9 cellular contexts compared by ENCODE assay signal in genomic region chr20:53935353-53936084, GRCh38.
A peak's percentile ranks its signal among the peaks of the same experiment; 100 is the strongest.
DNase-seq lines count a peak whose midpoint lies in the region; ATAC-seq, FAIRE-seq and TF ChIP-seq lines count a peak whose summit lies in the region.
"Had no signal": no experiment of that assay in that cellular context is flagged by ENCODE, and none has a peak within 500 bp of the region (broad histone marks: within the 10 kb centered on the region; RNA-seq: fewer than 3 reads in every experiment).

No MANE protein-coding gene starts in this region.

- peaks cover 45% of the 10 kb centered on the region for H3K4me1 ChIP-seq in Panc1 (ENCODE audit: control insufficient read depth, insufficient read depth, low read length)
- H3K4me1 ChIP-seq in esophagus squamous epithelium, result peaks cover 14 to 46% (median 19%) of the 10 kb centered on the region in 3 donors
- peaks cover 27% of the 10 kb centered on the region for H3K4me1 ChIP-seq in smooth muscle cell (ENCODE audit: low read depth)

- H3K4me1 Mint-ChIP-seq in T-helper 1 cell treated with Interleukin-12 subunit alpha and Interleukin-12 subunit beta and Interleukin-4 antibody, amounts not matched to agents 30 μg/mL and 1 μg/mL, for 36 hours (ENCODE audit: low read depth), result peaks cover 49% of the 10 kb centered on the region

- TF ChIP-seq POLR2A in esophagus squamous epithelium (IDR thresholded peaks at IDR 0.05), result no peak

- H3K36me3 ChIP-seq in Panc1 (ENCODE audit: control insufficient read depth, insufficient read depth, low read length) (no peaks in the 10 kb centered on the region), esophagus squamous epithelium (no peaks in the 10 kb centered on the region), smooth muscle cell (ENCODE audit: low read depth) (no peaks in the 10 kb centered on the region)

- H3K9me3 ChIP-seq in Panc1 (ENCODE audit: control insufficient read depth, insufficient read depth, low read depth, low read length) (no peaks in the 10 kb centered on the region), esophagus squamous epithelium (no peaks in the 10 kb centered on the region), smooth muscle cell (replicated peaks; ENCODE audit: low read depth) (no peaks in the 10 kb centered on the region)

- no peak for FAIRE-seq in frontal cortex (lab: Jason Lieb, UNC)

- CTCF ChIA-PET in Panc1 (lab: Charles Lee), result no interaction called here

- H3K9ac ChIP-seq in smooth muscle cell (ENCODE audit: low read depth), result no peak overlapping the region

- intact Hi-C loops in Panc1 (cut with micrococcal nuclease; ENCODE audit: unreplicated experiment), result no loop called here
- intact Hi-C loops in esophagus squamous epithelium (cut with DNase I), result loop anchor here (10.0 kb wide), 1 partner anchor 291 kb away; no protein-coding TSS in a partner anchor

- H4K20me1 ChIP-seq in smooth muscle cell (ENCODE audit: low read depth), result no peaks in the 10 kb centered on the region

- in situ Hi-C loops in Panc1 (cut with HindIII; ENCODE audit: low pct_unique_long_range_greater_than_20kb, low sequenced_read_pairs) (no loop called here), GM13976 (cut with MboI; ENCODE audit: low sequenced_read_pairs, unreplicated experiment) (loop anchor here (25.0 kb wide), 1 partner anchor 348 kb away; the partner anchor contains the start of gene ZNF217)

- peak overlapping the region; percentile 89 for H3K27ac Mint-ChIP-seq in T-helper 1 cell treated with Interleukin-12 subunit alpha and Interleukin-12 subunit beta and Interleukin-4 antibody, amounts not matched to agents 30 μg/mL and 1 μg/mL, for 36 hours

- DNase-seq in T-helper 1 cell (no peak), Panc1 (ENCODE audit: low read depth, low spot score) (no peak), esophagus squamous epithelium (lab: John Stamatoyannopoulos, UW) (no peak), smooth muscle cell (lab: John Stamatoyannopoulos, UW; ENCODE audit: unreplicated experiment) (no peak), frontal cortex (ENCODE audit: low spot score in 2 of 2) (no peak), AML-193 (lab: John Stamatoyannopoulos, UW) (no peak), GM13976 (ENCODE audit: low spot score) (no peak)
- DNase-seq: stimulated activated CD4-positive, alpha-beta T cell treated with anti-CD3 and anti-CD28 coated beads, Interleukin-4, amount 100 ng/mL, for 4 hours had no signal

- POLR2A ChIA-PET in Panc1 (lab: Charles Lee), result interaction anchor here (0.6 to 0.7 kb wide), 4 partner anchors 155 to 349 kb away, joined by 3 to 7 read pairs (median 4); no protein-coding TSS in a partner anchor

- TF ChIP-seq CTCF in Panc1 (IDR thresholded peaks at IDR 0.05), result no peak
- TF ChIP-seq CTCF in esophagus squamous epithelium (IDR thresholded peaks at IDR 0.05), result no peak
- no peak for TF ChIP-seq CTCF in smooth muscle cell (IDR thresholded peaks at IDR 0.05; ENCODE audit: borderline replicate concordance, insufficient read depth, poor library complexity, severe bottlenecking)
- TF ChIP-seq CTCF in GM13976 (IDR thresholded peaks at IDR 0.05; ENCODE audit: borderline replicate concordance, control extremely low read depth, extremely low read depth, insufficient read depth, missing control alignments), result no peak

- no peaks in the 10 kb centered on the region for H3K27me3 ChIP-seq in Panc1 (ENCODE audit: control insufficient read depth, insufficient read depth, low read length)
- H3K27me3 ChIP-seq in esophagus squamous epithelium, result no peaks in the 10 kb centered on the region
- no peaks in the 10 kb centered on the region for H3K27me3 ChIP-seq in smooth muscle cell (ENCODE audit: low read depth)

- no peaks in the 10 kb centered on the region for H3K9me3 Mint-ChIP-seq in T-helper 1 cell treated with Interleukin-12 subunit alpha and Interleukin-12 subunit beta and Interleukin-4 antibody, amounts not matched to agents 30 μg/mL and 1 μg/mL, for 36 hours

- H3K4me3 ChIP-seq in Panc1 (ENCODE audit: low read depth in 2 of 2, low read length in 2 of 2), result no peak overlapping the region
- no peak overlapping the region for H3K4me3 ChIP-seq in esophagus squamous epithelium
- no peak overlapping the region for H3K4me3 ChIP-seq in smooth muscle cell

- H3F3A ChIP-seq in smooth muscle cell (ENCODE audit: low read depth), result peaks cover 22% of the 10 kb centered on the region

- H3K27me3 Mint-ChIP-seq in T-helper 1 cell treated with Interleukin-12 subunit alpha and Interleukin-12 subunit beta and Interleukin-4 antibody, amounts not matched to agents 30 μg/mL and 1 μg/mL, for 36 hours (ENCODE audit: low read depth), result no peaks in the 10 kb centered on the region

- peak overlapping the region; percentile 30 for H3K4me2 ChIP-seq in smooth muscle cell

- H3K36me3 Mint-ChIP-seq in T-helper 1 cell treated with Interleukin-12 subunit alpha and Interleukin-12 subunit beta and Interleukin-4 antibody, amounts not matched to agents 30 μg/mL and 1 μg/mL, for 36 hours (ENCODE audit: low read depth), result no peaks in the 10 kb centered on the region

- WGBS in esophagus squamous epithelium, 2 donors, result 64 to 69% methylated on average over 5 of the region's 5 CpGs
- WGBS in smooth muscle cell (ENCODE audit: low lambda C conversion rate), result 47% methylated on average over 5 of the region's 5 CpGs

- ATAC-seq in Panc1, result no peak

- no peaks in the 10 kb centered on the region for H3K79me2 ChIP-seq in smooth muscle cell (ENCODE audit: low read depth)

- BruUV-seq in Panc1 (replicated peaks; lab: Mats Ljungman, UMichigan), result no TSS peak

- peak overlapping the region; percentile 17 for H3K4me3 Mint-ChIP-seq in T-helper 1 cell treated with Interleukin-12 subunit alpha and Interleukin-12 subunit beta and Interleukin-4 antibody, amounts not matched to agents 30 μg/mL and 1 μg/mL, for 36 hours

- H3K27ac ChIP-seq in Panc1 (ENCODE audit: low read length), result peak overlapping the region; percentile 100
- H3K27ac ChIP-seq in esophagus squamous epithelium, result peak overlapping the region in 3 of 4 donors; percentile 50 to 75 (median 73)
- peak overlapping the region; percentile 81 for H3K27ac ChIP-seq in smooth muscle cell (ENCODE audit: low read depth)

- no peak overlapping the region for H2AFZ ChIP-seq in smooth muscle cell (ENCODE audit: low read depth)
